ENCODE assay signal across 19 cellular contexts in genomic region chr21:44728716-44729115, GRCh38. TPM values are rescaled to one million over a fixed set of nuclear protein-coding genes. Genes with fewer than 3 reads are reported as not detected.
A peak's percentile ranks its signal among the peaks of the same experiment; 100 is the strongest.
DNase-seq lines count a peak whose midpoint lies in the region; ATAC-seq and TF ChIP-seq lines count a peak whose summit lies in the region.
"Had no signal": no experiment of that assay in that cellular context is flagged by ENCODE, and none has a peak within 500 bp of the region (broad histone marks: within the 10 kb centered on the region; RNA-seq: fewer than 3 reads in every experiment).

No MANE protein-coding gene starts in this region.

- H3K27me3 ChIP-seq in H7 (ENCODE audit: control insufficient read depth, insufficient read depth, low read length) (peaks cover 10% of the 10 kb centered on the region), H9 (ENCODE audit: insufficient read depth, low read length) (no peaks in the 10 kb centered on the region)

- H2BK120ac ChIP-seq in H9 (ENCODE audit: low read depth, low read length, poor library complexity, severe bottlenecking) = no peak overlapping the region

- no peaks in the 10 kb centered on the region for H3K4me1 ChIP-seq in H9 (ENCODE audit: insufficient read depth, low read length)
- H3K4me1 ChIP-seq: HAP-1 had no signal

- WGBS in H9 (ENCODE audit: extremely low coverage, insufficient read length, low lambda C conversion rate) = no CpG with 5 or more reads among the region's 14 CpGs

- H4K20me1 ChIP-seq in H9 (ENCODE audit: control insufficient read depth, insufficient read depth, insufficient read length) = no peaks in the 10 kb centered on the region

- no peaks in the 10 kb centered on the region for H3K36me3 ChIP-seq in H7 (replicated peaks; ENCODE audit: control insufficient read depth, insufficient read depth, low read length)
- H3K36me3 ChIP-seq: HAP-1 had no signal

- H2AK5ac ChIP-seq in H9 (ENCODE audit: insufficient read length, low read length) = no peak overlapping the region

- H2BK12ac ChIP-seq in H9 (ENCODE audit: insufficient read length, low read depth, low read length) = no peak overlapping the region

- H3K4me3 Mint-ChIP-seq in H9 = no peak overlapping the region
- H3K4me3 Mint-ChIP-seq: CD4-positive, alpha-beta memory T cell had no signal

- H3K18ac ChIP-seq in H9 (ENCODE audit: insufficient read length, low read depth, low read length) = no peak overlapping the region

- TF ChIP-seq CTCF in H9 (conservative IDR thresholded peaks at IDR 0.05) = no peak

- no peak overlapping the region for H3K23ac ChIP-seq in H9 (ENCODE audit: insufficient read length, low read depth, low read length)

- no peak overlapping the region for H3K27ac ChIP-seq in H9 (ENCODE audit: insufficient read length, low read depth, low read length)
- H3K27ac ChIP-seq: GM23248 had no signal

- DNase-seq in H7 = peak; percentile 23
- DNase-seq in H9 = peak; percentile 16
- DNase-seq in mesenteric fat pad (ENCODE audit: low spot score) = peak; percentile 59
- DNase-seq in sciatic nerve (ENCODE audit: low spot score) = peak; percentile 22
- no peak for DNase-seq in activated naive CD4-positive, alpha-beta T cell treated with anti-CD3 and anti-CD28 coated beads, Interleukin-2, amount 50 U/mL, for 16 hours
- no peak for DNase-seq in NOMO-1 treated with DMSO at 0.1 percent for 48 hours (lab: John Stamatoyannopoulos, UW; ENCODE audit: unreplicated experiment)
- DNase-seq: C1 segment of cervical spinal cord; Calu3; CD4-positive, alpha-beta memory T cell; COR-L47; DMS53; DND-41; GM23248 had no signal

- H3K56ac ChIP-seq in H9 (ENCODE audit: insufficient read length, low read depth, low read length) = no peak overlapping the region

- H3K4me3 ChIP-seq in H7 (ENCODE audit: insufficient read depth, low read depth, low read length) = no peak overlapping the region
- H3K4me3 ChIP-seq: GM23248, HAP-1 had no signal

- H3K27me3 Mint-ChIP-seq in H9 (ENCODE audit: low read depth) = peaks cover 20% of the 10 kb centered on the region

- no peaks in the 10 kb centered on the region for H3K79me2 ChIP-seq in H9 (ENCODE audit: insufficient read depth, low read length)

- peaks cover 20 to 26% of the 10 kb centered on the region in 2 experiments for H3K4me1 Mint-ChIP-seq in H9

- H2BK20ac ChIP-seq in H9 (ENCODE audit: low read depth, low read length, poor library complexity, severe bottlenecking) = no peak overlapping the region

- H3K79me1 ChIP-seq in H9 (ENCODE audit: insufficient read depth, low read depth, low read length, poor library complexity, severe bottlenecking) = no peaks in the 10 kb centered on the region

- H2BK5ac ChIP-seq in H9 (ENCODE audit: insufficient read length, low read length) = no peak overlapping the region

- no peak overlapping the region for H3K27ac Mint-ChIP-seq in H9

- no peak overlapping the region for H4K8ac ChIP-seq in H9 (replicated peaks; ENCODE audit: insufficient read length, low read depth, low read length)

- peaks cover 3% of the 10 kb centered on the region for H3K23me2 ChIP-seq in H9 (ENCODE audit: insufficient read length, low read depth, low read length, poor library complexity, severe bottlenecking)

- no peak overlapping the region for H2BK15ac ChIP-seq in H9 (ENCODE audit: low read depth, low read length)

- H3T11ph ChIP-seq in H9 (ENCODE audit: low read length) = no peak overlapping the region

- intact Hi-C loops in sciatic nerve (cut with DNase I) = no loop called here

- H3K9ac ChIP-seq in H9 (ENCODE audit: extremely low read depth, insufficient read length, low read length) = no peak overlapping the region
- H3K9ac ChIP-seq: GM23248 had no signal

- H3K9me3 Mint-ChIP-seq in H9 = no peaks in the 10 kb centered on the region
- H3K9me3 Mint-ChIP-seq: CD4-positive, alpha-beta memory T cell had no signal

- H4K91ac ChIP-seq in H9 (ENCODE audit: insufficient read length, low read depth, low read length) = no peak overlapping the region

- H3K36me3 Mint-ChIP-seq in H9 (ENCODE audit: insufficient read depth in 1 of 3, low read depth in 3 of 3) = peaks cover 0 to 10% (median 0%) of the 10 kb centered on the region in 3 experiments; a peak in 1 of 7 replicates
- H3K36me3 Mint-ChIP-seq: CD4-positive, alpha-beta memory T cell had no signal

- no peak overlapping the region for H3K14ac ChIP-seq in H9 (ENCODE audit: insufficient read depth, low read length)

- no peak overlapping the region for H4K5ac ChIP-seq in H9 (ENCODE audit: insufficient read length, low read depth, low read length)

- ATAC-seq in sciatic nerve (no peak), HG03571 (IDR thresholded peaks at IDR 0.05; ENCODE audit: unreplicated experiment) (no peak), GM21576 (IDR thresholded peaks at IDR 0.05; ENCODE audit: unreplicated experiment) (no peak)

- no peak overlapping the region for H3K4ac ChIP-seq in H9 (ENCODE audit: low read depth, low read length)

- no peaks in the 10 kb centered on the region for H3K9me3 ChIP-seq in H9 (ENCODE audit: control insufficient read depth, low read depth, low read length)
- H3K9me3 ChIP-seq: HAP-1 had no signal

- H2AFZ ChIP-seq in H9 (ENCODE audit: low read length) = no peak overlapping the region
- H2AFZ ChIP-seq: GM23248 had no signal

- no peak overlapping the region for H3K4me2 ChIP-seq in H9 (ENCODE audit: insufficient read depth, insufficient read length, low read length)

RNA-seq across cellular contexts. Expression of gene TSPEAR, which starts 17.3 kb away (rescaled TPM):
- 1.0 and 1.8 TPM in 2 replicates for total RNA-seq in H7 (2014; rRNA removed; shearing (Covaris generic))
- total RNA-seq in H9 (2021) (1.2 and 1.3 TPM in 2 replicates), mesenteric fat pad (not detected), sciatic nerve (not detected)
- total RNA-seq: A172; Calu3; CD4-positive, alpha-beta memory T cell; GM23248 had no signal

RNA-seq across cellular contexts. Expression of gene KRTAP10-12, which starts 31.7 kb away (rescaled TPM):
- not detected in 2 replicates for total RNA-seq in H7 (2014; rRNA removed; shearing (Covaris generic))
- total RNA-seq in H9 (2021) (not detected in 2 replicates), mesenteric fat pad (not detected), sciatic nerve (not detected)
- total RNA-seq: A172; A673; Calu3; CD4-positive, alpha-beta memory T cell; GM23248; H1 had no signal

RNA-seq across cellular contexts. Expression of gene KRTAP12-1, which starts 46.8 kb away (rescaled TPM):
- 0.17 TPM in 1 of 2 replicates, not detected in the other for total RNA-seq in H7 (2014; rRNA removed; shearing (Covaris generic))
- total RNA-seq in H9 (2021) (not detected in 2 replicates), mesenteric fat pad (not detected), sciatic nerve (not detected)
- total RNA-seq: A172; Calu3; CD4-positive, alpha-beta memory T cell; GM23248 had no signal

Comparison
In these comparisons a context has a peak if more than half of its experiments do, and no peak if none do; other contexts are left out.
1. DNase-seq: peak in H7 (single experiment), H9 (single experiment), mesenteric fat pad (single experiment) and sciatic nerve (single experiment); none in activated naive CD4-positive, alpha-beta T cell treated with anti-CD3 and anti-CD28 coated beads, Interleukin-2, amount 50 U/mL, for 16 hours (single experiment) and NOMO-1 treated with DMSO at 0.1 percent for 48 hours (single experiment).